Comparison of ENCODE assay signal across 10 cellular contexts in the genomic region with DNA sequence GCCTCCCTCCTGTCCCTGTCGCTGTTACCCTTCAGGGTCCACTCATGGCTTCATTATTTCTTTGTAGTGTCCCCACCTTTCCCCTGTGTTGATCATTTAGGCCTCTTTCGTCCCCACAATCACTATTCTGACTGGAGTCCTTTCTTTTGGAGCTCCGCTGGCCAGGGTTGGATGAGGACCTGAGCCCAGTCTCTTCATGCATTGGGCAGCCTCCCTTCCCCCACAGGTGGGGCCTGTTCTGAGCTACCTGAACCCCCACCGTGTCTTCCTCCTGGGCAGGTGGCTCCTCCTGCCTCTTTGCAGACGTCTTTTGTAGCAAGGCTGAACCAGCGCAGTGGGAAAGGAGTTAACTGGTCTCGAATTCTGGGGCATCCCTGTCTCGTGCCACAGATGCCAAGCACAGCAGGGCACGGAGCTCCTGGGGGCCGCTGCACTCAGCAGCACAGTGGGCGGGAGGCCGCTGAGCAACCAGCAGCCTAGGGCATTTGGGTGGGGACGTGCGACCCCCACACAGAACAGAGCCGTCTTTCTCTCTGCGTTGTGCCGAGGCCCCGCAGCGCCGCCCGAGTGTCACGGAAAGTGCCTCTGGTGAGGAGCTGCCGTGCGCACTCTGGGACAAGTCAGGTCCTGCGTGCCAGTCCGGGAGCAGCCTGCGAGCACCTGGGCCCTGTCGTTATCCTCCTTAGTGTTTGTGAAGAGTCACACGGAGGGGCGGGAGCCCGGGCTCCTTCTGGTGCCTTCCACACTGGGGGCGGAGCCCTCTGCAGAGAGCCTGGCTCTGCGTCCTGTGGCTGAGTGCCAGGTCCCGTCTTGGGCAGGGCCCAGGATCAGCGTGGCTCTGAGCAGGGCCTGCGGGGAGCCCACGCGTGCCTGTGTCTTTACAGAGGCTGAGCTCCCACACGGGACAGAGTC.
A peak's percentile ranks its signal among the peaks of the same experiment; 100 is the strongest.
DNase-seq lines count a peak whose midpoint lies in the region; ATAC-seq and TF ChIP-seq lines count a peak whose summit lies in the region.
"Had no signal": no experiment of that assay in that cellular context is flagged by ENCODE, and none has a peak within 500 bp of the region (broad histone marks: within the 10 kb centered on the region; RNA-seq: fewer than 3 reads in every experiment).

No MANE protein-coding gene starts in this region.

- no peak overlapping the region for H2AFZ ChIP-seq in smooth muscle cell (ENCODE audit: low read depth)

- no peaks in the 10 kb centered on the region for H3K9me3 Mint-ChIP-seq in WTC11
- H3K9me3 Mint-ChIP-seq: brain, mesothelial cell of epicardium had no signal

- intact Hi-C loops in heart right ventricle (cut with DNase I): loop anchor here in 9 of 10 donors (2.0 to 5.0 kb wide), 6 partner anchors 19 to 145 kb away; a partner anchor contains a TSS

- H3K4me3 ChIP-seq in HL-60 (replicated peaks; ENCODE audit: insufficient read depth, low read length) (no peak overlapping the region), heart right ventricle (no peak overlapping the region), smooth muscle cell (no peak overlapping the region), foreskin fibroblast (ENCODE audit: low read depth in 1 of 2, low read length in 2 of 2) (no peak overlapping the region)

- 63 to 67% methylated on average over 39 of the region's 39 CpGs for WGBS in heart right ventricle, 2 donors
- WGBS in smooth muscle cell (ENCODE audit: low lambda C conversion rate): 80% methylated on average over 39 of the region's 39 CpGs

- ATAC-seq in WTC11: peak; percentile 51
- ATAC-seq in heart right ventricle: peak; percentile 73 to 93 (median 82)
- ATAC-seq: Panc1 had no signal

- H3K9me3 ChIP-seq in heart right ventricle (no peaks in the 10 kb centered on the region), smooth muscle cell (replicated peaks; ENCODE audit: low read depth) (no peaks in the 10 kb centered on the region)

- H4K20me1 ChIP-seq in smooth muscle cell (ENCODE audit: low read depth): no peaks in the 10 kb centered on the region

- H3K36me3 Mint-ChIP-seq in WTC11: no peaks in the 10 kb centered on the region; the same call in 1 of the 2 replicates
- H3K36me3 Mint-ChIP-seq: brain, mesothelial cell of epicardium had no signal

- H3K9ac ChIP-seq in smooth muscle cell (ENCODE audit: low read depth): no peak overlapping the region

- CTCF ChIA-PET in WTC11 (lab: Charles Lee): interaction anchor here (0.6 to 2.3 kb wide), 4 partner anchors 129 to 147 kb away, joined by 3 to 12 read pairs (median 3); no protein-coding TSS in a partner anchor

- peaks cover 5% of the 10 kb centered on the region for H3F3A ChIP-seq in smooth muscle cell (ENCODE audit: low read depth)

- H3K27me3 ChIP-seq in HL-60 (ENCODE audit: insufficient read depth, poor library complexity, severe bottlenecking) (no peaks in the 10 kb centered on the region), heart right ventricle (peaks cover 0 to under 1% (median 0%) of the 10 kb centered on the region in 7 donors), smooth muscle cell (ENCODE audit: low read depth) (no peaks in the 10 kb centered on the region)

- no peak overlapping the region for H3K4me2 ChIP-seq in smooth muscle cell

- H3K4me1 ChIP-seq in heart right ventricle (peaks cover 10 to 29% (median 14%) of the 10 kb centered on the region in 9 donors), smooth muscle cell (ENCODE audit: low read depth) (no peaks in the 10 kb centered on the region)

- POLR2A ChIA-PET in WTC11 (lab: Charles Lee): no interaction called here

- TF ChIP-seq CTCF in HL-60 (IDR thresholded peaks at IDR 0.05; ENCODE audit: insufficient read depth, low read length): no peak
- no peak for TF ChIP-seq CTCF in WTC11 (IDR thresholded peaks at IDR 0.05)
- TF ChIP-seq CTCF in heart right ventricle (IDR thresholded peaks at IDR 0.05): no peak
- TF ChIP-seq CTCF in smooth muscle cell (IDR thresholded peaks at IDR 0.05; ENCODE audit: borderline replicate concordance, insufficient read depth, poor library complexity, severe bottlenecking): no peak
- TF ChIP-seq CTCF in foreskin fibroblast (IDR thresholded peaks at IDR 0.05; ENCODE audit: low read depth, low read length): no peak

- H3K79me2 ChIP-seq in smooth muscle cell (ENCODE audit: low read depth): no peaks in the 10 kb centered on the region

- H3K27me3 Mint-ChIP-seq in WTC11 (ENCODE audit: low read depth): peaks cover 7% of the 10 kb centered on the region

- H3K36me3 ChIP-seq in heart right ventricle: peaks cover 0 to 30% (median 0%) of the 10 kb centered on the region in 9 donors
- H3K36me3 ChIP-seq in smooth muscle cell (ENCODE audit: low read depth): no peaks in the 10 kb centered on the region

- H3K4me3 Mint-ChIP-seq in WTC11: no peak overlapping the region
- H3K4me3 Mint-ChIP-seq: brain, mesothelial cell of epicardium had no signal

- peak overlapping the region; percentile 49 for H3K27ac Mint-ChIP-seq in WTC11
- H3K27ac Mint-ChIP-seq: mesothelial cell of epicardium had no signal

- DNase-seq in HL-60 (ENCODE audit: low read depth in 1 of 2, low spot score in 1 of 2) (peak in 1 of 2 experiments; percentile 28), WTC11 (ENCODE audit: low spot score) (no peak), heart right ventricle (peak; percentile 53 to 78), smooth muscle cell (lab: John Stamatoyannopoulos, UW; ENCODE audit: unreplicated experiment) (peak; percentile 16), kidney glomerular epithelial cell (lab: John Stamatoyannopoulos, UW) (no peak), foreskin fibroblast (no peak), NCI-H2196 (lab: John Stamatoyannopoulos, UW; ENCODE audit: unreplicated experiment) (no peak)

- H3K27ac ChIP-seq in HL-60 (replicated peaks) (peak overlapping the region; percentile 21; the same call in 1 of the 2 replicates), heart right ventricle (peak overlapping the region in 5 of 10 donors; percentile 10 to 22 (median 15)), smooth muscle cell (ENCODE audit: low read depth) (no peak overlapping the region)

- H3K4me1 Mint-ChIP-seq in WTC11: peaks cover 6% of the 10 kb centered on the region; the same call in 1 of the 2 replicates

TF ChIP-seq in WTC11, 78 proteins besides CTCF, POLR2A, EP300 and RAD21:
- TF ChIP-seq ZNF423 (CRISPR knock-in tag; IDR thresholded peaks at IDR 0.05) (peak; percentile 75), NR2C2 (CRISPR knock-in tag; IDR thresholded peaks at IDR 0.05) (no peak)

Comparison
In these comparisons a context has a peak if more than half of its experiments do, and no peak if none do; other contexts are left out.
1. DNase-seq: peak in heart right ventricle (2 of 2) and smooth muscle cell (single experiment); none in WTC11 (single experiment), kidney glomerular epithelial cell (single experiment), foreskin fibroblast (0 of 2) and NCI-H2196 (single experiment).